ENCODE assay signal across 11 cellular contexts in the genomic region with DNA sequence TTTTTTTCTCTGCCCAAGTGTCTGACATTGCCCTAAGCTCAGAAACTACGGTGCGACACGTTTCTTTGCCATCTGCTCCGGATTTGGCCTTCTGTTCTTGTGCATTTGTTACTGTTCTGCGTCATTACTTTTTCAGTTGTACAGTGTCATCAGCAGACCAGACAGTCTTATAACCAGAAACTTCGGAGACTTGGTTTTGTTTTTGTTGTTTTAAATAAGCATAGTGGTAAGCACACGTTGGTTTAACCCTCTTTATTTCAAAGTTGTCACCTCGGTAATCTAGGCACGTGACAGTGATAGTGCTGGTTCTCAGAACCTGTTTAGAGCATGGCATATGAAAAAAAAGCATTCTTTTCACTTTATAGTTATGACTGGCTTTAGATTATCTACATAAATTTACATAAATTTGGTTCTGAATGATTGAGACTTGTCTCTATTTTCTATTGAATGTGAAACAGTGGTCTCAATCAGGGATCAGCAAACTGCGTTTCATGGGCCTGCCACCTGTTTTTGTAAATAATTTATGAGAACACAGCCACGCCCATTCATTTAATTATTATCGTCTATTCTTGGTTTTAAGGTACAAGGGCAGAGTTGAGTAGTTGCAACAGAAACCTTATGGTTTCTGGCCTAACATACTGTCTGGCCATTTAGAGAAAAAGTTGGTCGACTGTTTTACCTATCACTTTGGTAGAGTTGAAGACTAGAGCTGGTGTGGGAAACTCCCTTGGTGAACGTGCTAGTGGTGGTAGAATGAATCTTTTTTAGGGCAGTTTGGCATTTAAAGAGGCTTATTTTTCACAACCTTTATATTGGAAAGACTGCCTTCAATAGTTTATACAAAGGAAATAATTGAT.
DNase-seq lines count a peak whose midpoint lies in the region; ATAC-seq and TF ChIP-seq lines count a peak whose summit lies in the region.
"Had no signal": no experiment of that assay in that cellular context is flagged by ENCODE, and none has a peak within 500 bp of the region (broad histone marks: within the 10 kb centered on the region; RNA-seq: fewer than 3 reads in every experiment).

No MANE protein-coding gene starts in this region.

- H3K27me3 Mint-ChIP-seq in activated CD4-positive, alpha-beta memory T cell treated with anti-CD3 and anti-CD28 coated beads, Interleukin-2, amount 10 ng/mL, durations not matched to agents 7 days and 5 days: peaks cover 5% of the 10 kb centered on the region

- H3K27me3 ChIP-seq in prostate gland (replicated peaks; ENCODE audit: insufficient read depth) (no peaks in the 10 kb centered on the region), sigmoid colon (no peaks in the 10 kb centered on the region)

- no peaks in the 10 kb centered on the region for H3K9me3 Mint-ChIP-seq in activated CD4-positive, alpha-beta memory T cell treated with anti-CD3 and anti-CD28 coated beads, Interleukin-2, amount 10 ng/mL, durations not matched to agents 7 days and 5 days
- H3K9me3 Mint-ChIP-seq: activated CD4-positive, alpha-beta T cell treated with anti-CD3 and anti-CD28 coated beads, Interleukin-2, amount 10 ng/mL, durations not matched to agents 24 days and 14 days; mesothelial cell of epicardium had no signal

- H3K4me3 ChIP-seq in prostate gland (no peak overlapping the region), sigmoid colon (no peak overlapping the region)

- H3K36me3 ChIP-seq in prostate gland (peaks cover 0 to 15% of the 10 kb centered on the region in 2 donors), sigmoid colon (peaks cover 0 to 9% (median 4%) of the 10 kb centered on the region in 4 donors)

- POLR2A ChIA-PET in activated CD4-positive, alpha-beta memory T cell treated with anti-CD3 and anti-CD28 coated beads, Interleukin-2, amount 10 ng/mL, durations not matched to agents 7 days and 5 days (lab: Charles Lee): no interaction called here

- no peak for TF ChIP-seq CTCF in prostate gland (IDR thresholded peaks at IDR 0.05)
- TF ChIP-seq CTCF in sigmoid colon (IDR thresholded peaks at IDR 0.05): no peak

- H3K27ac Mint-ChIP-seq in activated CD4-positive, alpha-beta memory T cell treated with anti-CD3 and anti-CD28 coated beads, Interleukin-2, amount 10 ng/mL, durations not matched to agents 7 days and 5 days: no peak overlapping the region
- H3K27ac Mint-ChIP-seq: activated CD4-positive, alpha-beta T cell treated with anti-CD3 and anti-CD28 coated beads, Interleukin-2, amount 10 ng/mL, durations not matched to agents 24 days and 14 days; mesothelial cell of epicardium had no signal

- H3K27ac ChIP-seq in prostate gland (peak overlapping the region; percentile 34 to 87), sigmoid colon (no peak overlapping the region)

- no peak overlapping the region for H3K4me3 Mint-ChIP-seq in activated CD4-positive, alpha-beta memory T cell treated with anti-CD3 and anti-CD28 coated beads, Interleukin-2, amount 10 ng/mL, durations not matched to agents 7 days and 5 days
- H3K4me3 Mint-ChIP-seq: activated CD4-positive, alpha-beta T cell treated with anti-CD3 and anti-CD28 coated beads, Interleukin-2, amount 10 ng/mL, durations not matched to agents 24 days and 14 days; mesothelial cell of epicardium had no signal

- H3K4me1 Mint-ChIP-seq in activated CD4-positive, alpha-beta memory T cell treated with anti-CD3 and anti-CD28 coated beads, Interleukin-2, amount 10 ng/mL, durations not matched to agents 7 days and 5 days: no peaks in the 10 kb centered on the region
- H3K4me1 Mint-ChIP-seq: activated CD4-positive, alpha-beta T cell treated with anti-CD3 and anti-CD28 coated beads, Interleukin-2, amount 10 ng/mL, durations not matched to agents 24 days and 14 days had no signal

- H3K9me3 ChIP-seq in prostate gland (no peaks in the 10 kb centered on the region), sigmoid colon (no peaks in the 10 kb centered on the region)

- TF ChIP-seq POLR2A in prostate gland (IDR thresholded peaks at IDR 0.05) (no peak), sigmoid colon (IDR thresholded peaks at IDR 0.05) (no peak)

- no peaks in the 10 kb centered on the region for H3K36me3 Mint-ChIP-seq in activated CD4-positive, alpha-beta memory T cell treated with anti-CD3 and anti-CD28 coated beads, Interleukin-2, amount 10 ng/mL, durations not matched to agents 7 days and 5 days (ENCODE audit: low read depth)

- intact Hi-C loops in prostate gland (cut with DNase I): no loop called here
- intact Hi-C loops in sigmoid colon (cut with DNase I): no loop called here

- TF ChIP-seq EP300 in sigmoid colon (IDR thresholded peaks at IDR 0.05): no peak

- CTCF ChIA-PET in activated CD4-positive, alpha-beta memory T cell treated with anti-CD3 and anti-CD28 coated beads, Interleukin-2, amount 10 ng/mL, durations not matched to agents 7 days and 5 days (lab: Charles Lee): no interaction called here

- H3K4me1 ChIP-seq in prostate gland (replicated peaks) (peaks cover 25% of the 10 kb centered on the region), sigmoid colon (peaks cover 0 to 21% (median 13%) of the 10 kb centered on the region in 4 donors)

- DNase-seq in prostate gland (ENCODE audit: low spot score): no peak
- no peak for DNase-seq in DMS153 treated with DMSO at 0.1 percent for 48 hours (lab: John Stamatoyannopoulos, UW; ENCODE audit: unreplicated experiment)
- no peak for DNase-seq in activated CD4-positive, alpha-beta memory T cell treated with anti-CD3 and anti-CD28 coated beads, Interleukin-2, amount 10 ng/mL, durations not matched to agents 7 days and 5 days
- DNase-seq in NCI-H2029 (lab: John Stamatoyannopoulos, UW): no peak
- no peak for DNase-seq in sigmoid colon
- DNase-seq: trophoblast cell had no signal

- peak; percentile 83 for ATAC-seq in GM19025 (IDR thresholded peaks at IDR 0.05; ENCODE audit: low read depth, unreplicated experiment)
- peak; percentile 89 for ATAC-seq in HG02678 (IDR thresholded peaks at IDR 0.05; ENCODE audit: unreplicated experiment)
- peak; percentile 69 for ATAC-seq in HG03565 (IDR thresholded peaks at IDR 0.05; ENCODE audit: unreplicated experiment)

- whole genome bisulfite sequencing in prostate gland: 85% methylated on average over 14 of the region's 14 CpGs
- WGBS in sigmoid colon, 2 donors: 84 to 85% methylated on average over 14 of the region's 14 CpGs

Comparison
In these comparisons a context has a peak if more than half of its experiments do, and no peak if none do; other contexts are left out.
1. H3K27ac ChIP-seq: peak in prostate gland (2 of 2); none in sigmoid colon (0 of 4).
2. Peak in every context shown above with its lines, with median percentiles within 50 percentile points of each other: ATAC-seq.